1 cellular context compared by ENCODE assay signal in genomic region chr5:170747851-170748250, GRCh38.
A peak's percentile ranks its signal among the peaks of the same experiment; 100 is the strongest.
TF ChIP-seq lines count a peak whose summit lies in the region.

No MANE protein-coding gene starts in this region.

TF ChIP-seq in HepG2, 621 proteins besides CTCF, POLR2A, EP300 and RAD21:
- TF ChIP-seq, protein P1, sequence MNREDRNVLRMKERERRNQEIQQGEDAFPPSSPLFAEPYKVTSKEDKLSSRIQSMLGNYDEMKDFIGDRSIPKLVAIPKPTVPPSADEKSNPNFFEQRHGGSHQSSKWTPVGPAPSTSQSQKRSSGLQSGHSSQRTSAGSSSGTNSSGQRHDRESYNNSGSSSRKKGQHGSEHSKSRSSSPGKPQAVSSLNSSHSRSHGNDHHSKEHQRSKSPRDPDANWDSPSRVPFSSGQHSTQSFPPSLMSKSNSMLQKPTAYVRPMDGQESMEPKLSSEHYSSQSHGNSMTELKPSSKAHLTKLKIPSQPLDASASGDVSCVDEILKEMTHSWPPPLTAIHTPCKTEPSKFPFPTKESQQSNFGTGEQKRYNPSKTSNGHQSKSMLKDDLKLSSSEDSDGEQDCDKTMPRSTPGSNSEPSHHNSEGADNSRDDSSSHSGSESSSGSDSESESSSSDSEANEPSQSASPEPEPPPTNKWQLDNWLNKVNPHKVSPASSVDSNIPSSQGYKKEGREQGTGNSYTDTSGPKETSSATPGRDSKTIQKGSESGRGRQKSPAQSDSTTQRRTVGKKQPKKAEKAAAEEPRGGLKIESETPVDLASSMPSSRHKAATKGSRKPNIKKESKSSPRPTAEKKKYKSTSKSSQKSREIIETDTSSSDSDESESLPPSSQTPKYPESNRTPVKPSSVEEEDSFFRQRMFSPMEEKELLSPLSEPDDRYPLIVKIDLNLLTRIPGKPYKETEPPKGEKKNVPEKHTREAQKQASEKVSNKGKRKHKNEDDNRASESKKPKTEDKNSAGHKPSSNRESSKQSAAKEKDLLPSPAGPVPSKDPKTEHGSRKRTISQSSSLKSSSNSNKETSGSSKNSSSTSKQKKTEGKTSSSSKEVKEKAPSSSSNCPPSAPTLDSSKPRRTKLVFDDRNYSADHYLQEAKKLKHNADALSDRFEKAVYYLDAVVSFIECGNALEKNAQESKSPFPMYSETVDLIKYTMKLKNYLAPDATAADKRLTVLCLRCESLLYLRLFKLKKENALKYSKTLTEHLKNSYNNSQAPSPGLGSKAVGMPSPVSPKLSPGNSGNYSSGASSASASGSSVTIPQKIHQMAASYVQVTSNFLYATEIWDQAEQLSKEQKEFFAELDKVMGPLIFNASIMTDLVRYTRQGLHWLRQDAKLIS (CRISPR knock-in tag; IDR thresholded peaks at IDR 0.05), result no peak
- no peak for TF ChIP-seq SRSF4 (IDR thresholded peaks at IDR 0.05; ENCODE audit: low read depth, low read length, poor library complexity, severe bottlenecking)
- TF ChIP-seq STAG1 (CRISPR knock-in tag; IDR thresholded peaks at IDR 0.05), result 0 out of 2 replicates have a peak, but pooled peaks have one; percentile 10
- TF ChIP-seq, protein P2, sequence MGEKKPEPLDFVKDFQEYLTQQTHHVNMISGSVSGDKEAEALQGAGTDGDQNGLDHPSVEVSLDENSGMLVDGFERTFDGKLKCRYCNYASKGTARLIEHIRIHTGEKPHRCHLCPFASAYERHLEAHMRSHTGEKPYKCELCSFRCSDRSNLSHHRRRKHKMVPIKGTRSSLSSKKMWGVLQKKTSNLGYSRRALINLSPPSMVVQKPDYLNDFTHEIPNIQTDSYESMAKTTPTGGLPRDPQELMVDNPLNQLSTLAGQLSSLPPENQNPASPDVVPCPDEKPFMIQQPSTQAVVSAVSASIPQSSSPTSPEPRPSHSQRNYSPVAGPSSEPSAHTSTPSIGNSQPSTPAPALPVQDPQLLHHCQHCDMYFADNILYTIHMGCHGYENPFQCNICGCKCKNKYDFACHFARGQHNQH (CRISPR knock-in tag; IDR thresholded peaks at IDR 0.05), result no peak
- TF ChIP-seq RBAK (CRISPR knock-in tag; IDR thresholded peaks at IDR 0.05), result no peak
- TF ChIP-seq MBNL3 (CRISPR knock-in tag; conservative IDR thresholded peaks at IDR 0.05), result no peak
- TF ChIP-seq, protein P3, sequence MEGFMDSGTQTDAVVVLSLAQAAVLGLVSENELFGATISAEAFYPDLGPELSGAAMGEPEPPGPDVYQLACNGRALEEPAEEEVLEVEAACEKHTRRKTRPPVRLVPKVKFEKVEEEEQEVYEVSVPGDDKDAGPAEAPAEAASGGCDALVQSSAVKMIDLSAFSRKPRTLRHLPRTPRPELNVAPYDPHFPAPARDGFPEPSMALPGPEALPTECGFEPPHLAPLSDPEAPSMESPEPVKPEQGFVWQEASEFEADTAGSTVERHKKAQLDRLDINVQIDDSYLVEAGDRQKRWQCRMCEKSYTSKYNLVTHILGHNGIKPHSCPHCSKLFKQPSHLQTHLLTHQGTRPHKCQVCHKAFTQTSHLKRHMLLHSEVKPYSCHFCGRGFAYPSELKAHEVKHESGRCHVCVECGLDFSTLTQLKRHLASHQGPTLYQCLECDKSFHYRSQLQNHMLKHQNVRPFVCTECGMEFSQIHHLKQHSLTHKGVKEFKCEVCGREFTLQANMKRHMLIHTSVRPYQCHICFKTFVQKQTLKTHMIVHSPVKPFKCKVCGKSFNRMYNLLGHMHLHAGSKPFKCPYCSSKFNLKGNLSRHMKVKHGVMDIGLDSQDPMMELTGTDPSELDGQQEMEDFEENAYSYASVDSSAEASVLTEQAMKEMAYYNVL (CRISPR knock-in tag; IDR thresholded peaks at IDR 0.05; ENCODE audit: borderline replicate concordance), result no peak
- TF ChIP-seq ZNF367 (CRISPR knock-in tag; IDR thresholded peaks at IDR 0.05; ENCODE audit: borderline replicate concordance), result no peak
- 0 out of 2 replicates have a peak, but pooled peaks have one; percentile 5 for TF ChIP-seq SMC3 (IDR thresholded peaks at IDR 0.05; ENCODE audit: low read length)
- TF ChIP-seq XRCC5 (optimal IDR thresholded peaks at IDR 0.05; ENCODE audit: low read length), result peak; percentile 46
- no peak for TF ChIP-seq MAF1 (CRISPR knock-in tag; IDR thresholded peaks at IDR 0.05; ENCODE audit: borderline replicate concordance)
- TF ChIP-seq, protein P4, sequence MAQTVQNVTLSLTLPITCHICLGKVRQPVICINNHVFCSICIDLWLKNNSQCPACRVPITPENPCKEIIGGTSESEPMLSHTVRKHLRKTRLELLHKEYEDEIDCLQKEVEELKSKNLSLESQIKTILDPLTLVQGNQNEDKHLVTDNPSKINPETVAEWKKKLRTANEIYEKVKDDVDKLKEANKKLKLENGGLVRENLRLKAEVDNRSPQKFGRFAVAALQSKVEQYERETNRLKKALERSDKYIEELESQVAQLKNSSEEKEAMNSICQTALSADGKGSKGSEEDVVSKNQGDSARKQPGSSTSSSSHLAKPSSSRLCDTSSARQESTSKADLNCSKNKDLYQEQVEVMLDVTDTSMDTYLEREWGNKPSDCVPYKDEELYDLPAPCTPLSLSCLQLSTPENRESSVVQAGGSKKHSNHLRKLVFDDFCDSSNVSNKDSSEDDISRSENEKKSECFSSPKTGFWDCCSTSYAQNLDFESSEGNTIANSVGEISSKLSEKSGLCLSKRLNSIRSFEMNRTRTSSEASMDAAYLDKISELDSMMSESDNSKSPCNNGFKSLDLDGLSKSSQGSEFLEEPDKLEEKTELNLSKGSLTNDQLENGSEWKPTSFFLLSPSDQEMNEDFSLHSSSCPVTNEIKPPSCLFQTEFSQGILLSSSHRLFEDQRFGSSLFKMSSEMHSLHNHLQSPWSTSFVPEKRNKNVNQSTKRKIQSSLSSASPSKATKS (CRISPR knock-in tag; IDR thresholded peaks at IDR 0.05), result no peak
- no peak for TF ChIP-seq PITX1 (CRISPR knock-in tag; IDR thresholded peaks at IDR 0.05)
- no peak for TF ChIP-seq CBFB (CRISPR knock-in tag; IDR thresholded peaks at IDR 0.05)
